ENCODE assay signal across 14 cellular contexts in the genomic region with DNA sequence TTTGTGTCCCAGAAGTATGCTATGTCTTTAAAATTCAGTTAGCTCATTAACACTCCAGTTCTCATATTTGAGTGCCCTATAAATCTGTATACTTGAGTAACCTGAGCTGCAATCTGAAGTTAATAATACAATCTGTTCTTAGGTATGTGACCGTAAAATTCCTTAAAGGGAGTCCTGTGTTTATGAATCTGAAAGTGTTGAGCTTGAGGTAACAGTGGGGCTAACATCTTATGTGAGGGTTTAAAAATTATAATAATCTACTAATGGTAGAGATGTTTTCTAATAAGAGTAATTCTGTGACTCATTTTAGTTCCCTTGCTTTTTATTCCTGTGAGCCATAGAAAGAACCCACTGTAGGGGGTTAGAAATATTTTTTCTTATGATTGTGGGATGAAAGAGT.
DNase-seq lines count a peak whose midpoint lies in the region; ATAC-seq and TF ChIP-seq lines count a peak whose summit lies in the region.
"Had no signal": no experiment of that assay in that cellular context is flagged by ENCODE, and none has a peak within 500 bp of the region (broad histone marks: within the 10 kb centered on the region; RNA-seq: fewer than 3 reads in every experiment).

No MANE protein-coding gene starts in this region.

- CTCF ChIA-PET in activated CD8-positive, alpha-beta T cell treated with anti-CD3 and anti-CD28 coated beads for 36 hours (lab: Charles Lee) = no interaction called here

- peaks cover 10% of the 10 kb centered on the region for H3K36me3 Mint-ChIP-seq in activated CD8-positive, alpha-beta T cell treated with anti-CD3 and anti-CD28 coated beads for 36 hours (ENCODE audit: low read depth)

- H3K27ac ChIP-seq in thyroid gland = no peak overlapping the region
- H3K27ac ChIP-seq: A549, HL-60 had no signal

- 92 to 95% methylated on average over 1 of the region's 1 CpG for WGBS in thyroid gland, 2 donors

- ATAC-seq in activated CD8-positive, alpha-beta T cell treated with anti-CD3 and anti-CD28 coated beads for 36 hours = no peak
- ATAC-seq: A549; CD8-positive, alpha-beta T cell had no signal

- peak; percentile 32 for DNase-seq in DMS 273 (lab: John Stamatoyannopoulos, UW; ENCODE audit: unreplicated experiment)
- peak; percentile 8 for DNase-seq in GM03348 (ENCODE audit: low spot score)
- peak; percentile 40 for DNase-seq in NCI-H524 treated with DMSO at 0.1 percent for 48 hours (lab: John Stamatoyannopoulos, UW)
- DNase-seq in renal cortical epithelial cell (ENCODE audit: low read depth) = peak; percentile 22
- DNase-seq in AG08396 (ENCODE audit: low spot score) = no peak
- no peak for DNase-seq in thyroid gland
- no peak for DNase-seq in activated CD8-positive, alpha-beta T cell treated with anti-CD3 and anti-CD28 coated beads for 36 hours
- DNase-seq: Caco-2; CD8-positive, alpha-beta T cell; HFFc6 had no signal

- no peaks in the 10 kb centered on the region for H3K27me3 Mint-ChIP-seq in activated CD8-positive, alpha-beta T cell treated with anti-CD3 and anti-CD28 coated beads for 36 hours

- intact Hi-C loops in thyroid gland (cut with DNase I) = no loop called here
- intact Hi-C loops in activated CD8-positive, alpha-beta T cell treated with anti-CD3 and anti-CD28 coated beads for 36 hours (cut with micrococcal nuclease) = no loop called here

- no peaks in the 10 kb centered on the region for H3K27me3 ChIP-seq in thyroid gland

- no peaks in the 10 kb centered on the region for H3K4me1 ChIP-seq in thyroid gland
- H3K4me1 ChIP-seq: A549, Caco-2, HAP-1 had no signal

- H3K9me3 Mint-ChIP-seq in activated CD8-positive, alpha-beta T cell treated with anti-CD3 and anti-CD28 coated beads for 36 hours = no peaks in the 10 kb centered on the region
- H3K9me3 Mint-ChIP-seq: CD8-positive, alpha-beta T cell; HFFc6 had no signal

- H3K4me3 Mint-ChIP-seq in activated CD8-positive, alpha-beta T cell treated with anti-CD3 and anti-CD28 coated beads for 36 hours = no peak overlapping the region
- H3K4me3 Mint-ChIP-seq: CD14-positive monocyte; CD8-positive, alpha-beta T cell; HFFc6 had no signal

- no peak overlapping the region for H3K4me3 ChIP-seq in thyroid gland (replicated peaks in 1 of 3)
- H3K4me3 ChIP-seq: A549, HAP-1 had no signal

- H3K36me3 ChIP-seq in thyroid gland = no peaks in the 10 kb centered on the region
- H3K36me3 ChIP-seq: HAP-1 had no signal

- H3K27ac Mint-ChIP-seq in activated CD8-positive, alpha-beta T cell treated with anti-CD3 and anti-CD28 coated beads for 36 hours = no peak overlapping the region
- H3K27ac Mint-ChIP-seq: CD14-positive monocyte; CD8-positive, alpha-beta T cell; HFFc6 had no signal

- no peak for TF ChIP-seq POLR2A in thyroid gland (IDR thresholded peaks at IDR 0.05)

- POLR2A ChIA-PET in activated CD8-positive, alpha-beta T cell treated with anti-CD3 and anti-CD28 coated beads for 36 hours (lab: Charles Lee) = no interaction called here

- no peaks in the 10 kb centered on the region for H3K9me3 ChIP-seq in thyroid gland
- H3K9me3 ChIP-seq: A549, Caco-2, HAP-1 had no signal

- H3K4me1 Mint-ChIP-seq in activated CD8-positive, alpha-beta T cell treated with anti-CD3 and anti-CD28 coated beads for 36 hours (ENCODE audit: low read depth) = no peaks in the 10 kb centered on the region
- H3K4me1 Mint-ChIP-seq: CD14-positive monocyte had no signal

- TF ChIP-seq CTCF in thyroid gland (IDR thresholded peaks at IDR 0.05) = no peak
- TF ChIP-seq CTCF in activated CD8-positive, alpha-beta T cell treated with anti-CD3 and anti-CD28 coated beads for 36 hours (IDR thresholded peaks at IDR 0.05) = no peak

Comparison
In these comparisons a context has a peak if more than half of its experiments do, and no peak if none do; other contexts are left out.
1. DNase-seq: peak in DMS 273 (single experiment), GM03348 (single experiment), NCI-H524 treated with DMSO at 0.1 percent for 48 hours (single experiment) and renal cortical epithelial cell (single experiment); none in AG08396 (single experiment), thyroid gland (0 of 2) and activated CD8-positive, alpha-beta T cell treated with anti-CD3 and anti-CD28 coated beads for 36 hours (single experiment).